6 cellular contexts compared by ENCODE assay signal in genomic region chr16:19187961-19188360, GRCh38.
A peak's percentile ranks its signal among the peaks of the same experiment; 100 is the strongest.
TF ChIP-seq lines count a peak whose summit lies in the region.

No MANE protein-coding gene starts in this region.

TF ChIP-seq in A549, 52 proteins besides CTCF, POLR2A, EP300 and RAD21:
- TF ChIP-seq KDM1A (IDR thresholded peaks at IDR 0.05; ENCODE audit: low read depth) = peak; percentile 76
- 0 out of 2 replicates have a peak, but pooled peaks have one; percentile 40 for TF ChIP-seq CHD4 (IDR thresholded peaks at IDR 0.05; ENCODE audit: borderline replicate concordance)
- TF ChIP-seq HDAC2 (IDR thresholded peaks at IDR 0.05) = 0 out of 2 replicates have a peak, but pooled peaks have one; percentile 33
TF ChIP-seq in A549: peak in this region for 3; not testable (repeated sequence) for 49.

TF ChIP-seq in HEK293, 187 proteins besides CTCF, POLR2A, EP300 and RAD21:
- TF ChIP-seq ZNF580 (tag by site-specific recombination; IDR thresholded peaks at IDR 0.05) (peak; percentile 59; the same call in 1 of the 2 replicates), ZNF146 (tag by site-specific recombination; IDR thresholded peaks at IDR 0.05) (peak; percentile 98)
TF ChIP-seq in HEK293: peak in this region for 2; not testable (repeated sequence) for 185.

TF ChIP-seq in SK-N-SH treated with all-trans-retinoic acid at 6 μM for 48 hours, 23 proteins besides CTCF, POLR2A, EP300 and RAD21:
- peak; percentile 85 for TF ChIP-seq ZNF8 (CRISPR knock-in tag; IDR thresholded peaks at IDR 0.05)

TF ChIP-seq in WTC11, 78 proteins besides CTCF, POLR2A, EP300 and RAD21:
- 0 out of 2 replicates have a peak, but pooled peaks have one; percentile 23 for TF ChIP-seq GTF2I (CRISPR knock-in tag; conservative IDR thresholded peaks at IDR 0.05)

TF ChIP-seq in K562, 482 proteins besides CTCF, POLR2A, EP300 and RAD21:
- TF ChIP-seq BCOR (IDR thresholded peaks at IDR 0.05) = peak; percentile 51
- peak; percentile 34 for TF ChIP-seq RBM25 (IDR thresholded peaks at IDR 0.05; ENCODE audit: low read depth, low read length, severe bottlenecking)
- TF ChIP-seq ZNF146 (CRISPR knock-in tag; IDR thresholded peaks at IDR 0.05; ENCODE audit: unreplicated experiment) = peak; percentile 92

TF ChIP-seq in H1, 55 proteins besides CTCF, POLR2A, EP300 and RAD21:
- TF ChIP-seq KDM1A (IDR thresholded peaks at IDR 0.05; ENCODE audit: borderline replicate concordance, low read length) = peak; percentile 67; the same call in 1 of the 2 replicates
